ENCODE assay signal across 1 cellular context in genomic region chr2:196046123-196046917, GRCh38.
TF ChIP-seq lines count a peak whose summit lies in the region.

No MANE protein-coding gene starts in this region.

TF ChIP-seq in GM12878, 131 proteins besides CTCF, POLR2A, EP300 and RAD21 (continued from another document):
- TF ChIP-seq IRF5 (IDR thresholded peaks at IDR 0.05; ENCODE audit: borderline replicate concordance), result no peak
- 0 out of 2 replicates have a peak, but pooled peaks have one; percentile 13 for TF ChIP-seq MTA2 (IDR thresholded peaks at IDR 0.05; ENCODE audit: low read depth)
- peak; percentile 17 to 91; a peak in 2 of 4 replicates for TF ChIP-seq SRF (IDR thresholded peaks at IDR 0.05; ENCODE audit: low read depth in 2 of 2, low read length in 2 of 2)
- TF ChIP-seq HSF1 (IDR thresholded peaks at IDR 0.05; ENCODE audit: low read depth, low read length), result no peak
- TF ChIP-seq JUNB (IDR thresholded peaks at IDR 0.05), result peak; percentile 34; the same call in 1 of the 2 replicates
- TF ChIP-seq RUNX3 (IDR thresholded peaks at IDR 0.05; ENCODE audit: low read length), result peak; percentile 56
- TF ChIP-seq ATF7 (IDR thresholded peaks at IDR 0.05; ENCODE audit: low read depth), result no peak
- TF ChIP-seq JUND (IDR thresholded peaks at IDR 0.05; ENCODE audit: low read depth, low read length), result peak; percentile 52; the same call in 1 of the 2 replicates
- 0 out of 2 replicates have a peak, but pooled peaks have one; percentile 38 for TF ChIP-seq NBN (IDR thresholded peaks at IDR 0.05)
- TF ChIP-seq DPF2 (IDR thresholded peaks at IDR 0.05), result peak; percentile 66
- TF ChIP-seq TCF7 (IDR thresholded peaks at IDR 0.05; ENCODE audit: borderline replicate concordance), result no peak
- TF ChIP-seq TARDBP (IDR thresholded peaks at IDR 0.05; ENCODE audit: borderline replicate concordance), result no peak
- 0 out of 2 replicates have a peak, but pooled peaks have one; percentile 20 for TF ChIP-seq NR2F1 (conservative IDR thresholded peaks at IDR 0.05)
- no peak for TF ChIP-seq MTA3 (IDR thresholded peaks at IDR 0.05; ENCODE audit: borderline replicate concordance, low read length)
- TF ChIP-seq GABPA (IDR thresholded peaks at IDR 0.05; ENCODE audit: low read depth), result 0 out of 2 replicates have a peak, but pooled peaks have one; percentile 15
- no peak for TF ChIP-seq ZBTB40 (IDR thresholded peaks at IDR 0.05; ENCODE audit: borderline replicate concordance)
TF ChIP-seq in GM12878: peak in this region for 11.
